In genomic region chr19:52335768-52336116, GRCh38 we compare ENCODE assay signal across 8 cellular contexts. TPM values are rescaled to one million over a fixed set of nuclear protein-coding genes. Genes with fewer than 3 reads are reported as not detected.
A peak's percentile ranks its signal among the peaks of the same experiment; 100 is the strongest.
DNase-seq lines count a peak whose midpoint lies in the region; ATAC-seq and TF ChIP-seq lines count a peak whose summit lies in the region.

No MANE protein-coding gene starts in this region.

- no peaks in the 10 kb centered on the region for H3K4me1 ChIP-seq in mammary epithelial cell (ENCODE audit: insufficient read depth, low read length)
- H3K4me1 ChIP-seq in mesenchymal stem cell (ENCODE audit: control insufficient read depth, insufficient read depth, low read depth, low read length): peaks cover 7% of the 10 kb centered on the region
- peaks cover 4% of the 10 kb centered on the region for H3K4me1 ChIP-seq in upper lobe of right lung

- no peak overlapping the region for H3K14ac ChIP-seq in mesenchymal stem cell (ENCODE audit: low read length in 2 of 2)

- H2AFZ ChIP-seq in mammary epithelial cell (ENCODE audit: low read depth, low read length): peak overlapping the region; percentile 98
- peak overlapping the region; percentile 97 for H2AFZ ChIP-seq in mesenchymal stem cell (ENCODE audit: low read depth, low read length)

- H3K36me3 ChIP-seq in mammary epithelial cell (ENCODE audit: insufficient read depth, low read length) (no peaks in the 10 kb centered on the region), mesenchymal stem cell (ENCODE audit: control insufficient read depth in 1 of 2, insufficient read depth in 2 of 2, low read depth in 1 of 2, low read length in 2 of 2) (peaks cover 4 to 17% of the 10 kb centered on the region in 2 experiments), upper lobe of right lung (no peaks in the 10 kb centered on the region)

- no peak overlapping the region for H2BK5ac ChIP-seq in mesenchymal stem cell (ENCODE audit: low read depth, low read length, poor library complexity, severe bottlenecking)

- peak overlapping the region in 1 of 2 experiments; percentile 56 for H3K4ac ChIP-seq in mesenchymal stem cell (ENCODE audit: low read depth in 1 of 2, low read length in 2 of 2)

- no peak overlapping the region for H2BK120ac ChIP-seq in mesenchymal stem cell (ENCODE audit: low read depth, low read length)

- peak overlapping the region; percentile 99 for H4K8ac ChIP-seq in mesenchymal stem cell (ENCODE audit: low read length)

- no peak overlapping the region for H3K9ac ChIP-seq in mammary epithelial cell (ENCODE audit: insufficient read depth, low read length)
- H3K9ac ChIP-seq in mesenchymal stem cell (ENCODE audit: low read length): peak overlapping the region; percentile 98

- H3K9me3 Mint-ChIP-seq in activated T-cell treated with anti-CD3 and anti-CD28 coated beads, Interleukin-2, amount 50 U/mL, for 24 hours: peaks cover 45% of the 10 kb centered on the region

- peaks cover 15% of the 10 kb centered on the region for H3K4me1 Mint-ChIP-seq in activated T-cell treated with anti-CD3 and anti-CD28 coated beads, Interleukin-2, amount 50 U/mL, for 24 hours (ENCODE audit: low read depth)

- peaks cover 12% of the 10 kb centered on the region for H3K79me1 ChIP-seq in mesenchymal stem cell (replicated peaks; ENCODE audit: low read length, poor library complexity, severe bottlenecking)

- WGBS in mammary epithelial cell (ENCODE audit: low coverage, missing lambda C conversion rate): 49% methylated on average over 8 of the region's 9 CpGs
- WGBS in mesenchymal stem cell: 55% methylated on average over 8 of the region's 9 CpGs

- H3K4me3 Mint-ChIP-seq in activated T-cell treated with anti-CD3 and anti-CD28 coated beads, Interleukin-2, amount 50 U/mL, for 24 hours: peak overlapping the region; percentile 91

- peaks cover 35% of the 10 kb centered on the region for H3K9me3 ChIP-seq in mammary epithelial cell (replicated peaks; ENCODE audit: insufficient read depth, low read length)
- H3K9me3 ChIP-seq in mesenchymal stem cell (ENCODE audit: control insufficient read depth, low read length): peaks cover 41% of the 10 kb centered on the region
- H3K9me3 ChIP-seq in upper lobe of right lung: peaks cover 21% of the 10 kb centered on the region

- H2BK12ac ChIP-seq in mesenchymal stem cell (ENCODE audit: low read length in 2 of 2): no peak overlapping the region

- no peak overlapping the region for H3K27ac ChIP-seq in mammary epithelial cell (ENCODE audit: insufficient read depth, low read depth, low read length)
- peak overlapping the region; percentile 29 for H3K27ac ChIP-seq in mesenchymal stem cell (ENCODE audit: low read length, poor library complexity, severe bottlenecking)
- peak overlapping the region; percentile 90 for H3K27ac ChIP-seq in upper lobe of right lung

- H4K20me1 ChIP-seq in mammary epithelial cell (ENCODE audit: insufficient read depth, low read length): no peaks in the 10 kb centered on the region

- dilution Hi-C loops in mammary epithelial cell (cut with HindIII; ENCODE audit: low sequenced_read_pairs): no loop called here

- peak overlapping the region; percentile 85 for H3K4me2 ChIP-seq in mammary epithelial cell (ENCODE audit: insufficient read depth, low read depth, low read length)
- H3K4me2 ChIP-seq in mesenchymal stem cell (ENCODE audit: low read length, poor library complexity, severe bottlenecking): peak overlapping the region; percentile 94

- no peak overlapping the region for H3K23ac ChIP-seq in mesenchymal stem cell (ENCODE audit: low read length in 2 of 2)

- DNase-seq in activated T-cell treated with anti-CD3 and anti-CD28 coated beads, Interleukin-2, amount 50 U/mL, for 24 hours: no peak
- DNase-seq in activated T-cell treated with anti-CD3 and anti-CD28 coated beads, Interleukin-2, amount 50 U/mL, for 1 hour: no peak
- DNase-seq in mammary epithelial cell (no peak), mesenchymal stem cell (no peak), upper lobe of right lung (no peak), NCI-H748 treated with DMSO at 0.1 percent for 48 hours (lab: John Stamatoyannopoulos, UW) (no peak), posterior vena cava (ENCODE audit: low spot score) (no peak)

- CTCF ChIA-PET in mammary epithelial cell (lab: Charles Lee; ENCODE audit: low non-redundant PET): interaction anchor here (0.6 kb wide), 1 partner anchor 415 kb away, joined by 4 read pairs; no protein-coding TSS in a partner anchor

- H3K18ac ChIP-seq in mesenchymal stem cell (ENCODE audit: low read depth in 1 of 2, low read length in 2 of 2): peak overlapping the region; percentile 30 to 62

- H3K79me2 ChIP-seq in mammary epithelial cell (ENCODE audit: insufficient read depth, low read length): no peaks in the 10 kb centered on the region

- H3K4me3 ChIP-seq in mammary epithelial cell (replicated peaks in 1 of 3; ENCODE audit: insufficient read depth in 1 of 3, low read depth in 2 of 3, low read length in 3 of 3) (peak overlapping the region; percentile 48 to 75 (median 58)), mesenchymal stem cell (ENCODE audit: insufficient read depth in 1 of 2, low read depth in 1 of 2, low read length in 2 of 2) (peak overlapping the region; percentile 85 to 87), upper lobe of right lung (peak overlapping the region; percentile 84)

- no peak overlapping the region for H2BK15ac ChIP-seq in mesenchymal stem cell (ENCODE audit: low read depth, poor library complexity, severe bottlenecking)

- H3K36me3 Mint-ChIP-seq in activated T-cell treated with anti-CD3 and anti-CD28 coated beads, Interleukin-2, amount 50 U/mL, for 24 hours (ENCODE audit: low read depth): peaks cover 56% of the 10 kb centered on the region

- TF ChIP-seq CTCF in mammary epithelial cell (conservative IDR thresholded peaks at IDR 0.05 in 1 of 2, IDR thresholded peaks at IDR 0.05 in 1 of 2; ENCODE audit: extremely low read depth in 1 of 2, insufficient read depth in 1 of 2, low read depth in 1 of 2, low read length in 2 of 2) (no peak), upper lobe of right lung (IDR thresholded peaks at IDR 0.05) (no peak)

- no peaks in the 10 kb centered on the region for H3K27me3 Mint-ChIP-seq in activated T-cell treated with anti-CD3 and anti-CD28 coated beads, Interleukin-2, amount 50 U/mL, for 24 hours

- H4K91ac ChIP-seq in mesenchymal stem cell (ENCODE audit: low read length): peak overlapping the region; percentile 89

- in situ Hi-C loops in mammary epithelial cell (cut with MboI; ENCODE audit: low sequenced_read_pairs in 2 of 2): no loop called here

- intact Hi-C loops in mammary epithelial cell (cut with micrococcal nuclease): loop anchor here (10.0 kb wide), 1 partner anchor 729 kb away; no protein-coding TSS in a partner anchor
- intact Hi-C loops in upper lobe of right lung (cut with DNase I): no loop called here
- intact Hi-C loops in posterior vena cava (cut with DNase I): no loop called here

- no TSS peak for BruUV-seq in mammary epithelial cell (replicated peaks; lab: Mats Ljungman, UMichigan)

- H3K27me3 ChIP-seq in mammary epithelial cell (ENCODE audit: insufficient read depth, low read length): no peaks in the 10 kb centered on the region
- no peaks in the 10 kb centered on the region for H3K27me3 ChIP-seq in mesenchymal stem cell (ENCODE audit: control insufficient read depth in 1 of 2, insufficient read depth in 1 of 2, low read length in 2 of 2)
- H3K27me3 ChIP-seq in upper lobe of right lung: no peaks in the 10 kb centered on the region

- H2AK5ac ChIP-seq in mesenchymal stem cell (ENCODE audit: low read length, severe bottlenecking): no peak overlapping the region

- H3K27ac Mint-ChIP-seq in activated T-cell treated with anti-CD3 and anti-CD28 coated beads, Interleukin-2, amount 50 U/mL, for 24 hours: peak overlapping the region; percentile 94

- ATAC-seq in upper lobe of right lung (peak; percentile 35), HG02973 (IDR thresholded peaks at IDR 0.05; ENCODE audit: unreplicated experiment) (no peak)

RNA-seq across cellular contexts. Expression of gene ZNF610, which starts 0.3 kb away (rescaled TPM):
- 1 to 10 TPM in 1 of 2 donors, under 1 TPM in 1; 0.64 to 4.8 TPM for total RNA-seq in mammary epithelial cell
- polyA plus RNA-seq in mammary epithelial cell: 0.40 TPM
- polyA minus RNA-seq in mammary epithelial cell: not detected
- polyA plus RNA-seq in mesenchymal stem cell (2013, experiment 1 of 2): 3.1 TPM
- 3.4 TPM for polyA plus RNA-seq in mesenchymal stem cell (2013, experiment 2 of 2)
- 2.5 TPM for total RNA-seq in upper lobe of right lung
- total RNA-seq in posterior vena cava: 1 to 10 TPM in 1 of 2 donors, under 1 TPM in 1; 0.76 to 1.1 TPM

RNA-seq across cellular contexts. Expression of gene ZNF880, which starts 34.0 kb away (rescaled TPM):
- total RNA-seq in mammary epithelial cell: 10 to 100 TPM; 12.9 to 30.0 TPM
- 17.8 TPM for polyA plus RNA-seq in mammary epithelial cell
- polyA minus RNA-seq in mammary epithelial cell: 3.2 TPM
- polyA plus RNA-seq in mesenchymal stem cell (2013, experiment 1 of 2): 11.1 TPM
- 13.2 TPM for polyA plus RNA-seq in mesenchymal stem cell (2013, experiment 2 of 2)
- total RNA-seq in upper lobe of right lung: 17.8 TPM
- 10 to 100 TPM; 20.3 to 29.1 TPM for total RNA-seq in posterior vena cava

RNA-seq across cellular contexts. Expression of gene ZNF480, which starts 38.8 kb away (rescaled TPM):
- 1 to 10 TPM; 4.2 to 9.8 TPM for total RNA-seq in mammary epithelial cell
- 3.9 TPM for polyA plus RNA-seq in mammary epithelial cell
- polyA minus RNA-seq in mammary epithelial cell: 8.0 TPM
- 6.8 TPM for polyA plus RNA-seq in mesenchymal stem cell (2013, experiment 1 of 2)
- 7.3 TPM for polyA plus RNA-seq in mesenchymal stem cell (2013, experiment 2 of 2)
- 8.8 TPM for total RNA-seq in upper lobe of right lung
- 10 to 100 TPM; 10.9 to 12.4 TPM for total RNA-seq in posterior vena cava
